In the genomic region with DNA sequence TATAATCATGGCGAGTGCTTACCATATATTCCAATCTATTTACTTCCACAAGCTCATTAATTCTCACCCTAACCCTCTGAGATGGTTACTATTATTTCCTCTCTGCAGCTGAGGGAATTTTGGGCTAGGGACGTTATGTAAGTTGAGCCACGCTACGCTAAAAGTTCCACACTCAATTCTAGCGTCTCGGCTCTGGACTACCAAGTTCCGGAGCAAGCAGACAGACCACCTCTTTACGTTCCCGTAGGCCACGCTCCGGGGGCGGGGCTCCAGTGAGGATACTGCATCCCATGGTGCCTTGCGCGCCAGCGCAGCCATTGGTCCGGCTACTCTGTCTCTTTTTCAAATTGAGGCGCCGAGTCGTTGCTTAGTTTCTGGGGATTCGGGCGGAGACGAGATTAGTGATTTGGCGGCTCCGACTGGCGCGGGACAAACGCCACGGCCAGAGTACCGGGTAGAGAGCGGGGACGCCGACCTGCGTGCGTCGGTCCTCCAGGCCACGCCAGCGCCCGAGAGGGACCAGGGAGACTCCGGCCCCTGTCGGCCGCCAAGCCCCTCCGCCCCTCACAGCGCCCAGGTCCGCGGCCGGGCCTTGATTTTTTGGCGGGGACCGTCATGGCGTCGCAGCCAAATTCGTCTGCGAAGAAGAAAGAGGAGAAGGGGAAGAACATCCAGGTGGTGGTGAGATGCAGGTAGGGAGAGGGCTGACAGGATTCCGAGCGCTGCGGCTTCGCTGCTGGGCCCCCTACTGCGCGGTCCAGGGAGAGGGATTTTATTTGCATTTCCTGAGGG, we compare ENCODE assay signal across 8 cellular contexts. TPM values are rescaled to one million over a fixed set of nuclear protein-coding genes. Genes with fewer than 3 reads are reported as not detected.
A peak's percentile ranks its signal among the peaks of the same experiment; 100 is the strongest.
DNase-seq lines count a peak whose midpoint lies in the region; ATAC-seq and TF ChIP-seq lines count a peak whose summit lies in the region.

A gene (plus strand): TSS at position 370 of the 792 bp plus-strand sequence. CDS start 246 bp downstream, at position 616.

- H3K9me3 ChIP-seq in duodenal mucosa (ENCODE audit: control insufficient read depth in 1 of 2, low read length in 2 of 2) (no peaks in the 10 kb centered on the region), right lobe of liver (no peaks in the 10 kb centered on the region)

- H3K4me3 ChIP-seq in duodenal mucosa (ENCODE audit: low read depth in 1 of 2, low read length in 2 of 2), result peak within 1 kb of the TSS; percentile 82 to 90
- peak within 1 kb of the TSS; percentile 62 to 74 (median 71) for H3K4me3 ChIP-seq in right lobe of liver

- peak within 1 kb of the TSS; percentile 69 to 77 for H3K9ac ChIP-seq in duodenal mucosa (ENCODE audit: low read depth in 1 of 2, low read length in 2 of 2)

- peak within 1 kb of the TSS; percentile 94 to 99 (median 97) for H3K27ac Mint-ChIP-seq in CD14-positive monocyte
- peak within 1 kb of the TSS; percentile 100 for H3K27ac Mint-ChIP-seq in activated CD4-positive, alpha-beta memory T cell treated with anti-CD3 and anti-CD28 coated beads for 36 hours

- POLR2A ChIA-PET in activated CD4-positive, alpha-beta memory T cell treated with anti-CD3 and anti-CD28 coated beads for 36 hours (lab: Charles Lee), result interaction anchor here (0.7 to 1.2 kb wide), 3 partner anchors 19 to 76 kb away, joined by 3 to 6 read pairs (median 4); a partner anchor contains a TSS

- intact Hi-C loops in CD14-positive monocyte (cut with micrococcal nuclease), result loop anchor here (5.0 to 10.0 kb wide), 3 partner anchors 92 to 252 kb away; a partner anchor contains a TSS
- intact Hi-C loops in activated CD4-positive, alpha-beta memory T cell treated with anti-CD3 and anti-CD28 coated beads for 36 hours (cut with micrococcal nuclease), result loop anchor here (2.0 to 5.0 kb wide), 7 partner anchors 49 to 1109 kb away; a partner anchor contains a TSS
- intact Hi-C loops in right lobe of liver (cut with DNase I), result no loop called here

- peaks cover 0 to 3% (median 1%) of the 10 kb centered on the region in 3 donors for H3K27me3 Mint-ChIP-seq in CD14-positive monocyte (ENCODE audit: low read depth in 3 of 3)
- no peaks in the 10 kb centered on the region for H3K27me3 Mint-ChIP-seq in activated CD4-positive, alpha-beta memory T cell treated with anti-CD3 and anti-CD28 coated beads for 36 hours

- CTCF ChIA-PET in activated CD4-positive, alpha-beta memory T cell treated with anti-CD3 and anti-CD28 coated beads for 36 hours (lab: Charles Lee), result interaction anchor here (0.9 to 1.5 kb wide), 3 partner anchors 19 to 76 kb away, joined by 3 to 5 read pairs (median 4); a partner anchor contains a TSS

- WGBS in right lobe of liver (ENCODE audit: insufficient coverage, low coverage, low lambda C conversion rate, missing lambda C conversion rate), result under 1% methylated on average over 32 of the region's 58 CpGs

- H3K4me1 ChIP-seq in duodenal mucosa (ENCODE audit: control insufficient read depth in 1 of 2, insufficient read depth in 2 of 2, low read length in 2 of 2) (peaks cover 10 to 17% of the 10 kb centered on the region in 2 donors), right lobe of liver (peaks cover 0 to 7% (median 0%) of the 10 kb centered on the region in 4 donors)

- TF ChIP-seq POLR2A in right lobe of liver (IDR thresholded peaks at IDR 0.05), result peak; percentile 94

- H3K27ac ChIP-seq in duodenal mucosa (ENCODE audit: low read depth, low read length) (peak within 1 kb of the TSS; percentile 90), right lobe of liver (peak within 1 kb of the TSS; percentile 58 to 83 (median 82))

- peak within 1 kb of the TSS; percentile 91 to 95 for H3K4me3 Mint-ChIP-seq in CD14-positive monocyte
- peak within 1 kb of the TSS; percentile 97 for H3K4me3 Mint-ChIP-seq in activated CD4-positive, alpha-beta memory T cell treated with anti-CD3 and anti-CD28 coated beads for 36 hours

- peaks cover 52% of the 10 kb centered on the region for H3K4me1 Mint-ChIP-seq in CD14-positive monocyte
- H3K4me1 Mint-ChIP-seq in activated CD4-positive, alpha-beta memory T cell treated with anti-CD3 and anti-CD28 coated beads for 36 hours (ENCODE audit: low read depth), result peaks cover 40% of the 10 kb centered on the region

- H3K36me3 ChIP-seq in duodenal mucosa (ENCODE audit: control insufficient read depth in 1 of 2, insufficient read depth in 2 of 2, low read length in 2 of 2) (no peaks in the 10 kb centered on the region), right lobe of liver (no peaks in the 10 kb centered on the region)

- peak; percentile 80 for ATAC-seq in GM19397 (IDR thresholded peaks at IDR 0.05; ENCODE audit: unreplicated experiment)
- ATAC-seq in HG03571 (IDR thresholded peaks at IDR 0.05; ENCODE audit: unreplicated experiment), result peak; percentile 67
- peak; percentile 91 to 95 (median 93) for ATAC-seq in right lobe of liver

- no peaks in the 10 kb centered on the region for H3K9me3 Mint-ChIP-seq in CD14-positive monocyte
- no peaks in the 10 kb centered on the region for H3K9me3 Mint-ChIP-seq in activated CD4-positive, alpha-beta memory T cell treated with anti-CD3 and anti-CD28 coated beads for 36 hours

- no peaks in the 10 kb centered on the region for H3K36me3 Mint-ChIP-seq in CD14-positive monocyte
- H3K36me3 Mint-ChIP-seq in activated CD4-positive, alpha-beta memory T cell treated with anti-CD3 and anti-CD28 coated beads for 36 hours, result peaks cover 14% of the 10 kb centered on the region

- H3K27me3 ChIP-seq in duodenal mucosa (ENCODE audit: control insufficient read depth in 1 of 2, insufficient read depth in 2 of 2, low read length in 2 of 2), result no peaks in the 10 kb centered on the region
- H3K27me3 ChIP-seq in right lobe of liver, result no peaks in the 10 kb centered on the region

- no peak for TF ChIP-seq CTCF in CD14-positive monocyte (IDR thresholded peaks at IDR 0.05)
- no peak for TF ChIP-seq CTCF in right lobe of liver (IDR thresholded peaks at IDR 0.05)

- peak; percentile 94 for DNase-seq in CD14-positive monocyte (ENCODE audit: low spot score)
- DNase-seq in NCI-H82 treated with DMSO at 0.1 percent for 48 hours (lab: John Stamatoyannopoulos, UW; ENCODE audit: unreplicated experiment), result peak; percentile 91
- peak; percentile 98 for DNase-seq in activated CD4-positive, alpha-beta memory T cell treated with anti-CD3 and anti-CD28 coated beads for 36 hours
- peak; percentile 97 to 98 (median 97) for DNase-seq in right lobe of liver
- peak; percentile 95 for DNase-seq in stimulated activated CD4-positive, alpha-beta T cell treated with anti-CD3 and anti-CD28 coated beads, Interleukin-4, amount 100 ng/mL, for 4 hours

RNA-seq across cellular contexts. Expression of the gene that starts here (rescaled TPM):
- polyA plus RNA-seq in CD14-positive monocyte, result under 1 TPM; 0.40 to 0.55 TPM
- total RNA-seq in activated CD4-positive, alpha-beta memory T cell treated with anti-CD3 and anti-CD28 coated beads for 36 hours, result 10 to 100 TPM; 56.3 to 57.3 TPM
- total RNA-seq in right lobe of liver, result 1 to 10 TPM in 1 of 6 experiments, under 1 TPM in 5; 0.35 to 1.4 (median 0.83) TPM

Comparison
In these comparisons a context has a peak if more than half of its experiments do, and no peak if none do; other contexts are left out.
1. Peak in every context shown above with its lines: DNase-seq, ATAC-seq, H3K4me3 ChIP-seq and H3K27ac ChIP-seq.
2. RNA of the gene that starts here (total RNA-seq): 56.3 to 57.3 TPM in activated CD4-positive, alpha-beta memory T cell treated with anti-CD3 and anti-CD28 coated beads for 36 hours; 0.35 to 1.4 TPM in right lobe of liver; every median in the first group is over 10 times any median in the second.
3. Peak in DNase-seq in CD14-positive monocyte; RNA of the gene not detected or under 1 TPM.
4. intact Hi-C loops: an anchor here in CD14-positive monocyte (5.0 to 10.0 kb wide) and activated CD4-positive, alpha-beta memory T cell treated with anti-CD3 and anti-CD28 coated beads for 36 hours (2.0 to 5.0 kb wide); none called in right lobe of liver.